21 cellular contexts compared by ENCODE assay signal in the genomic region with DNA sequence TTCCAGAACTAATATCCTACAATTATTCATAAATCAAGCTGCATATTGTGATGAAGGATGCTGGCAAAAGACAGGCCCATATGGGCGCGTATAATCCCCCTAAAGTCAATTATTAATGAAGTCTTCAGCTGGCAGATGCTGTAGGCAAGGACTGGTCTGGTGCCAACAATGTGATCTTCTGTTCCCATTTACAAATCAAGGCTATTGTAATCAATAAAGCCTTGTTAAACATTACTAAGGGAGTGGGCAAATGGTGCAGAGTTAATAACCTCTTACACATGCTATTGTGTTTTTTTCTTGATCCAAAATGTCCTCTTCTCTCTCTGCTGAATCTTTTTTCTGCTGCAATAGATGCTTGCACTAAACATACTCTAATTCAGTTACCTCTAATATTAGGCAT.
DNase-seq lines count a peak whose midpoint lies in the region; ATAC-seq and TF ChIP-seq lines count a peak whose summit lies in the region.
"Had no signal": no experiment of that assay in that cellular context is flagged by ENCODE, and none has a peak within 500 bp of the region (broad histone marks: within the 10 kb centered on the region; RNA-seq: fewer than 3 reads in every experiment).

No MANE protein-coding gene starts in this region.

- no TSS peak for BruUV-seq in Calu3 (replicated peaks; lab: Mats Ljungman, UMichigan)

- peak; percentile 22 for DNase-seq in Calu3
- DNase-seq in NCI-H146 (lab: John Stamatoyannopoulos, UW) = peak; percentile 79
- peak; percentile 33 for DNase-seq in NCI-H748 treated with DMSO at 0.1 percent for 48 hours (lab: John Stamatoyannopoulos, UW)
- peak; percentile 72 for DNase-seq in mucosa of gallbladder (ENCODE audit: low spot score)
- DNase-seq in germinal center (ENCODE audit: low spot score) = no peak
- no peak for DNase-seq in stimulated activated CD4-positive, alpha-beta T cell treated with anti-CD3 and anti-CD28 coated beads, Interleukin-1b, Interleukin-23, amount 100 ng/mL, for 48 hours
- DNase-seq: activated CD4-positive, alpha-beta T cell treated with anti-CD3 and anti-CD28 coated beads, Interleukin-2, amount 10 ng/mL, durations not matched to agents 7 days and 5 days; activated T-cell treated with anti-CD3 and anti-CD28 coated beads, Interleukin-2, amount 50 U/mL, for 24 hours; CD4-positive, alpha-beta T cell; H9; hypothalamus; mesenchymal stem cell; MM.1S; NCI-H187 treated with DMSO at 0.1 percent for 48 hours; NCI-H226; Right ventricle myocardium superior had no signal

- no peaks in the 10 kb centered on the region for H3K9me3 Mint-ChIP-seq in Calu3 (ENCODE audit: low read depth, unreplicated experiment)
- H3K9me3 Mint-ChIP-seq: activated CD4-positive, alpha-beta T cell treated with anti-CD3 and anti-CD28 coated beads, Interleukin-2, amount 10 ng/mL, durations not matched to agents 7 days and 5 days; activated T-cell treated with anti-CD3 and anti-CD28 coated beads, Interleukin-2, amount 50 U/mL, for 24 hours; CD4-positive, alpha-beta T cell; stimulated activated naive CD8-positive, alpha-beta T cell treated with anti-CD3 and anti-CD28 coated beads, Interleukin-15, Interleukin-2, amounts not matched to agents 100 ng/mL and 50 ng/mL, for 24 hours; T-helper 2 cell treated with Interferon-gamma antibody and Interleukin-4, amounts not matched to agents 5 μg/mL and 100 μg/mL, for 36 hours had no signal

- CTCF ChIA-PET in Calu3 (lab: Charles Lee) = interaction anchor here (0.6 kb wide), 1 partner anchor 936 kb away, joined by 4 read pairs; no protein-coding TSS in a partner anchor

- no peak overlapping the region for H3K27ac Mint-ChIP-seq in Calu3 (ENCODE audit: unreplicated experiment)
- H3K27ac Mint-ChIP-seq: activated CD4-positive, alpha-beta T cell treated with anti-CD3 and anti-CD28 coated beads, Interleukin-2, amount 10 ng/mL, durations not matched to agents 7 days and 5 days; activated T-cell treated with anti-CD3 and anti-CD28 coated beads, Interleukin-2, amount 50 U/mL, for 24 hours; CD4-positive, alpha-beta T cell; H9; stimulated activated naive CD8-positive, alpha-beta T cell treated with anti-CD3 and anti-CD28 coated beads, Interleukin-15, Interleukin-2, amounts not matched to agents 100 ng/mL and 50 ng/mL, for 24 hours; T-helper 2 cell treated with Interferon-gamma antibody and Interleukin-4, amounts not matched to agents 5 μg/mL and 100 μg/mL, for 36 hours had no signal

- H3K36me3 Mint-ChIP-seq in Calu3 (ENCODE audit: insufficient read depth, unreplicated experiment) = no peaks in the 10 kb centered on the region

- H3K4me1 Mint-ChIP-seq in Calu3 (ENCODE audit: low read depth, unreplicated experiment) = peaks cover 16% of the 10 kb centered on the region
- H3K4me1 Mint-ChIP-seq: activated CD4-positive, alpha-beta T cell treated with anti-CD3 and anti-CD28 coated beads, Interleukin-2, amount 10 ng/mL, durations not matched to agents 7 days and 5 days had no signal

- no peak for ATAC-seq in GM18858 (IDR thresholded peaks at IDR 0.05; ENCODE audit: unreplicated experiment)
- no peak for ATAC-seq in activated CD4-positive, CD25-positive, alpha-beta regulatory T cell treated with anti-CD3 and anti-CD28 coated beads, Interleukin-2, amount 50 U/mL, for 24 hours
- ATAC-seq: gastroesophageal sphincter had no signal

- no peak for TF ChIP-seq CTCF in Calu3 (IDR thresholded peaks at IDR 0.05; ENCODE audit: unreplicated experiment)

- no peaks in the 10 kb centered on the region for H3K27me3 Mint-ChIP-seq in Calu3 (ENCODE audit: unreplicated experiment)
- H3K27me3 Mint-ChIP-seq: activated CD4-positive, alpha-beta T cell treated with anti-CD3 and anti-CD28 coated beads, Interleukin-2, amount 10 ng/mL, durations not matched to agents 7 days and 5 days; activated T-cell treated with anti-CD3 and anti-CD28 coated beads, Interleukin-2, amount 50 U/mL, for 24 hours; CD4-positive, alpha-beta T cell; stimulated activated naive CD8-positive, alpha-beta T cell treated with anti-CD3 and anti-CD28 coated beads, Interleukin-15, Interleukin-2, amounts not matched to agents 100 ng/mL and 50 ng/mL, for 24 hours had no signal

- H3K4me3 Mint-ChIP-seq in Calu3 (ENCODE audit: low read depth, unreplicated experiment) = no peak overlapping the region
- H3K4me3 Mint-ChIP-seq: activated CD4-positive, alpha-beta T cell treated with anti-CD3 and anti-CD28 coated beads, Interleukin-2, amount 10 ng/mL, durations not matched to agents 7 days and 5 days; activated T-cell treated with anti-CD3 and anti-CD28 coated beads, Interleukin-2, amount 50 U/mL, for 24 hours; CD4-positive, alpha-beta T cell; H9; stimulated activated naive CD8-positive, alpha-beta T cell treated with anti-CD3 and anti-CD28 coated beads, Interleukin-15, Interleukin-2, amounts not matched to agents 100 ng/mL and 50 ng/mL, for 24 hours; T-helper 2 cell treated with Interferon-gamma antibody and Interleukin-4, amounts not matched to agents 5 μg/mL and 100 μg/mL, for 36 hours had no signal

- intact Hi-C loops in Calu3 (cut with micrococcal nuclease; ENCODE audit: unreplicated experiment) = no loop called here

Comparison
In these comparisons a context has a peak if more than half of its experiments do, and no peak if none do; other contexts are left out.
1. DNase-seq: peak in Calu3 (single experiment), NCI-H146 (single experiment), NCI-H748 treated with DMSO at 0.1 percent for 48 hours (single experiment) and mucosa of gallbladder (single experiment); none in germinal center (single experiment) and stimulated activated CD4-positive, alpha-beta T cell treated with anti-CD3 and anti-CD28 coated beads, Interleukin-1b, Interleukin-23, amount 100 ng/mL, for 48 hours (single experiment).